ENCODE assay signal across 22 cellular contexts in genomic region chr3:48957006-48957705, GRCh38.
"Had no signal": no experiment of that assay in that cellular context is flagged by ENCODE, and none has a peak within 500 bp of the region (broad histone marks: within the 10 kb centered on the region; RNA-seq: fewer than 3 reads in every experiment).

No MANE protein-coding gene starts in this region.

- H3K27me3 ChIP-seq: adrenal gland had no signal

- ATAC-seq: activated CD4-positive, alpha-beta T cell treated with anti-CD3 and anti-CD28 coated beads for 36 hours; activated CD8-positive, alpha-beta T cell treated with anti-CD3 and anti-CD28 coated beads for 36 hours; T-cell had no signal

- H3K27ac Mint-ChIP-seq: activated CD4-positive, alpha-beta T cell treated with anti-CD3 and anti-CD28 coated beads for 36 hours; activated CD8-positive, alpha-beta T cell treated with anti-CD3 and anti-CD28 coated beads for 36 hours; activated naive CD8-positive, alpha-beta T cell treated with anti-CD3 and anti-CD28 coated beads, Interleukin-2, amount 10 ng/mL, durations not matched to agents 7 days and 5 days; activated T-cell treated with anti-CD3 and anti-CD28 coated beads, Interleukin-2, amount 50 U/mL, for 24 hours; T-cell had no signal

- H3K9me3 ChIP-seq: adrenal gland had no signal

- H3K4me1 ChIP-seq: adrenal gland had no signal

- H3K27me3 Mint-ChIP-seq: activated CD4-positive, alpha-beta T cell treated with anti-CD3 and anti-CD28 coated beads for 36 hours; activated CD8-positive, alpha-beta T cell treated with anti-CD3 and anti-CD28 coated beads for 36 hours; activated naive CD8-positive, alpha-beta T cell treated with anti-CD3 and anti-CD28 coated beads, Interleukin-2, amount 10 ng/mL, durations not matched to agents 7 days and 5 days; activated T-cell treated with anti-CD3 and anti-CD28 coated beads, Interleukin-2, amount 50 U/mL, for 24 hours; T-cell had no signal

- H3K27ac ChIP-seq: adrenal gland, VCaP had no signal

- H3K4me3 Mint-ChIP-seq: activated CD4-positive, alpha-beta T cell treated with anti-CD3 and anti-CD28 coated beads for 36 hours; activated CD8-positive, alpha-beta T cell treated with anti-CD3 and anti-CD28 coated beads for 36 hours; activated naive CD8-positive, alpha-beta T cell treated with anti-CD3 and anti-CD28 coated beads, Interleukin-2, amount 10 ng/mL, durations not matched to agents 7 days and 5 days; activated T-cell treated with anti-CD3 and anti-CD28 coated beads, Interleukin-2, amount 50 U/mL, for 24 hours; activated T-helper 1 cell treated with anti-CD3 and anti-CD28 coated beads, Interleukin-12 subunit alpha, Interleukin-12 subunit beta, Interleukin-2, Interleukin-4 antibody, amounts not matched to agents 30 ng/mL and 10 ng/mL and 1 ng/mL, durations not matched to agents 14 hours and 24 hours and 36 hours; T-cell had no signal

- H3K4me3 ChIP-seq: adrenal gland had no signal

- DNase-seq: activated CD4-positive, alpha-beta T cell treated with anti-CD3 and anti-CD28 coated beads for 36 hours; activated CD8-positive, alpha-beta T cell treated with anti-CD3 and anti-CD28 coated beads for 36 hours; activated effector memory CD4-positive, alpha-beta T cell treated with anti-CD3 and anti-CD28 coated beads, Interleukin-2, amount 50 U/mL, for 16 hours; activated naive CD4-positive, alpha-beta T cell treated with Interleukin-2 at 50 U/mL for 16 hours; activated naive CD8-positive, alpha-beta T cell treated with anti-CD3 and anti-CD28 coated beads, Interleukin-2, amount 10 ng/mL, durations not matched to agents 7 days and 5 days; adrenal gland; anterior cingulate cortex; MM.1S; NCI-H1105; NCI-H1436; NCI-H1694 treated with DMSO at 0.1 percent for 48 hours; NCI-H2029 treated with DMSO at 0.1 percent for 48 hours; NCI-H345; NCI-H510A; NCI-H526 treated with DMSO at 0.1 percent for 48 hours; NCI-H82; SIG-M5; T-cell; T-helper 2 cell had no signal

- H3K9me3 Mint-ChIP-seq: activated CD8-positive, alpha-beta T cell treated with anti-CD3 and anti-CD28 coated beads for 36 hours; activated naive CD8-positive, alpha-beta T cell treated with anti-CD3 and anti-CD28 coated beads, Interleukin-2, amount 10 ng/mL, durations not matched to agents 7 days and 5 days; activated T-cell treated with anti-CD3 and anti-CD28 coated beads, Interleukin-2, amount 50 U/mL, for 24 hours; activated T-helper 1 cell treated with anti-CD3 and anti-CD28 coated beads, Interleukin-12 subunit alpha, Interleukin-12 subunit beta, Interleukin-2, Interleukin-4 antibody, amounts not matched to agents 30 ng/mL and 10 ng/mL and 1 ng/mL, durations not matched to agents 14 hours and 24 hours and 36 hours; T-cell had no signal
